In the genomic region with DNA sequence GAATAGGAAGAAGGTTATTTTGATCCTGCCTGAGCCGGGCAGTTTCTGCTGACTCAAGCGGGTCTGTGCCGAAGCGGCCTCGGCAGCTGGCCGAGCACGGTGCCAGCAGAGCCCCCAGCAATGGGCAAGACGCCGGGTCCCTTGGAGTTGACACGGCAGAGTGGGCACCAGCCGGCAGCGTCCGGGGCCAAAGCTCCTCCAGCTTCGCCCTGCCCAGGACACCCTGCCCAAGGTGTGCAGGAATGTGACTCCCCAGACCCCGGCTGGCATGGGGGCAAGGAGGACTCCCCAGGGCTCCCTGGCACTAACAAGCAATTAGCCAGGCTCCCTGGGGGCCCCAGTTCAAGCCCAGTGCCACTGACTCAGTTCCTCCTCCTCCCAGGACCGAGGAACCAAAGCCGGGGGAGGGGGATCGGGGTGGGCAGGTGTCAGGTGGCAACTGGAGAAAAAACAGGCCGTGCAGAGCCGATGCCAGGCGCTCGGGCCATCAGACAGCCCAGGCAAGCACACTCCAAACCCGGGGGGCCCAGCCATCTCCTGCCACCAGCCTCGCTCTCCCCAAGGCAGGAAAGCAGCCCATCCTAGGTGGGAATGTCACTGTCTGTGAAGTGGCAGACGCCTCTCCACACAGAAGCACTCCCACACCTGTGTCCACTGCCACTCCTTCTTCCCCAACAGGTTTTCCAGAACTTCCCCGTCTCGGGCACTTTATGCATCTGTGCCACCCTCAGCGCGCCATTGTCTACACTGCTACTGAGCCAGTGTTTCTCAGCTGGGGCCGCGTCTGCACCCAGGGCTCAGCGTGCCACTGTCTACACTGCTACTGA, we compare ENCODE assay signal across 15 cellular contexts. TPM values are rescaled to one million over a fixed set of nuclear protein-coding genes. Genes with fewer than 3 reads are reported as not detected.
A peak's percentile ranks its signal among the peaks of the same experiment; 100 is the strongest.
DNase-seq lines count a peak whose midpoint lies in the region; ATAC-seq and TF ChIP-seq lines count a peak whose summit lies in the region.
"Had no signal": no experiment of that assay in that cellular context is flagged by ENCODE, and none has a peak within 500 bp of the region (broad histone marks: within the 10 kb centered on the region; RNA-seq: fewer than 3 reads in every experiment).

No MANE protein-coding gene starts in this region.

- H3K36me3 ChIP-seq in GM23338 (ENCODE audit: insufficient read depth), result no peaks in the 10 kb centered on the region
- peaks cover 0 to 12% of the 10 kb centered on the region in 2 donors for H3K36me3 ChIP-seq in prostate gland

- peaks cover 16% of the 10 kb centered on the region for H3K36me3 Mint-ChIP-seq in GM23338 (ENCODE audit: low read depth)
- peaks cover 21% of the 10 kb centered on the region for H3K36me3 Mint-ChIP-seq in stimulated activated memory B cell treated with anti-CD40 and anti-IgM and Interleukin-4, amounts not matched to agents 10 μg/mL and 1 μg/mL and 100 μg/mL, for 72 hours
- H3K36me3 Mint-ChIP-seq: activated naive CD8-positive, alpha-beta T cell had no signal

- no peaks in the 10 kb centered on the region for H3K9me2 ChIP-seq in GM23338 (ENCODE audit: insufficient read depth)

- no peak overlapping the region for H3K4me3 ChIP-seq in GM23338
- peak overlapping the region in 1 of 2 donors; percentile 10 for H3K4me3 ChIP-seq in prostate gland

- H3K27ac Mint-ChIP-seq in GM23338, result peak overlapping the region; percentile 21; the same call in 1 of the 2 replicates
- no peak overlapping the region for H3K27ac Mint-ChIP-seq in stimulated activated memory B cell treated with anti-CD40 and anti-IgM and Interleukin-4, amounts not matched to agents 10 μg/mL and 1 μg/mL and 100 μg/mL, for 72 hours
- H3K27ac Mint-ChIP-seq: activated naive CD8-positive, alpha-beta T cell had no signal

- no peak overlapping the region for H3K27ac ChIP-seq in GM23338 (ENCODE audit: low read depth)
- H3K27ac ChIP-seq in prostate gland, result peak overlapping the region; percentile 56 to 73

- no peaks in the 10 kb centered on the region for H3F3A ChIP-seq in GM23338 (replicated peaks; ENCODE audit: low read depth)

- H3K4me2 ChIP-seq in GM23338, result no peak overlapping the region

- no peaks in the 10 kb centered on the region for H3K27me3 ChIP-seq in GM23338 (ENCODE audit: insufficient read depth)
- H3K27me3 ChIP-seq in prostate gland (replicated peaks; ENCODE audit: insufficient read depth), result no peaks in the 10 kb centered on the region

- H3K4me3 Mint-ChIP-seq in GM23338, result no peak overlapping the region
- H3K4me3 Mint-ChIP-seq in stimulated activated memory B cell treated with anti-CD40 and anti-IgM and Interleukin-4, amounts not matched to agents 10 μg/mL and 1 μg/mL and 100 μg/mL, for 72 hours, result no peak overlapping the region
- H3K4me3 Mint-ChIP-seq: activated naive CD8-positive, alpha-beta T cell had no signal

- no peak for TF ChIP-seq POLR2A in prostate gland (IDR thresholded peaks at IDR 0.05)

- H3K79me2 ChIP-seq in GM23338 (replicated peaks; ENCODE audit: insufficient read depth), result peaks cover 48% of the 10 kb centered on the region

- 80% methylated on average over 31 of the region's 32 CpGs for WGBS in prostate gland

- no peak overlapping the region for H2AFZ ChIP-seq in GM23338

- ATAC-seq in GM23338 (no peak), HG03469 (IDR thresholded peaks at IDR 0.05; ENCODE audit: unreplicated experiment) (no peak), GM21447 (IDR thresholded peaks at IDR 0.05; ENCODE audit: unreplicated experiment) (no peak)
- ATAC-seq in stimulated activated memory B cell treated with anti-CD40 and anti-IgM and Interleukin-4, amounts not matched to agents 10 μg/mL and 1 μg/mL and 100 μg/mL, for 72 hours, result no peak

- H3K9me3 Mint-ChIP-seq in GM23338, result no peaks in the 10 kb centered on the region; the same call in 2 of the 3 replicates
- H3K9me3 Mint-ChIP-seq in stimulated activated memory B cell treated with anti-CD40 and anti-IgM and Interleukin-4, amounts not matched to agents 10 μg/mL and 1 μg/mL and 100 μg/mL, for 72 hours, result no peaks in the 10 kb centered on the region

- H3K4me1 ChIP-seq in GM23338 (ENCODE audit: insufficient read depth) (no peaks in the 10 kb centered on the region; the same call in 1 of the 2 replicates), prostate gland (replicated peaks) (peaks cover 41% of the 10 kb centered on the region)
- H3K4me1 ChIP-seq: Caco-2 had no signal

- DNase-seq in Ammon's horn (ENCODE audit: low spot score) (peak; percentile 42), GM23338 (ENCODE audit: low spot score) (no peak), epidermal melanocyte (ENCODE audit: insufficient read length, low spot score) (peak; percentile 8), prostate gland (ENCODE audit: low spot score) (no peak), NCI-H1092 (lab: John Stamatoyannopoulos, UW) (no peak)
- DNase-seq: effector CD8-positive, alpha-beta T cell; NCI-H2227 treated with DMSO at 0.1 percent for 48 hours; SHP77 treated with DMSO at 0.1 percent for 48 hours had no signal

- no peaks in the 10 kb centered on the region for H3K9me3 ChIP-seq in prostate gland
- H3K9me3 ChIP-seq: Caco-2 had no signal

- TF ChIP-seq CTCF in GM23338 (conservative IDR thresholded peaks at IDR 0.05; ENCODE audit: low read depth in 2 of 2) (no peak), prostate gland (IDR thresholded peaks at IDR 0.05) (no peak)

- H4K20me1 ChIP-seq in GM23338 (replicated peaks; ENCODE audit: insufficient read depth), result peaks cover 16% of the 10 kb centered on the region; the same call in 1 of the 2 replicates

- peaks cover 14% of the 10 kb centered on the region for H3K27me3 Mint-ChIP-seq in GM23338 (ENCODE audit: insufficient read depth, low read depth, poor library complexity)
- H3K27me3 Mint-ChIP-seq in stimulated activated memory B cell treated with anti-CD40 and anti-IgM and Interleukin-4, amounts not matched to agents 10 μg/mL and 1 μg/mL and 100 μg/mL, for 72 hours, result no peaks in the 10 kb centered on the region
- H3K27me3 Mint-ChIP-seq: activated naive CD8-positive, alpha-beta T cell had no signal

- intact Hi-C loops in prostate gland (cut with DNase I), result no loop called here

- peaks cover 21% of the 10 kb centered on the region for H3K4me1 Mint-ChIP-seq in GM23338
- peaks cover 41% of the 10 kb centered on the region for H3K4me1 Mint-ChIP-seq in stimulated activated memory B cell treated with anti-CD40 and anti-IgM and Interleukin-4, amounts not matched to agents 10 μg/mL and 1 μg/mL and 100 μg/mL, for 72 hours

TF ChIP-seq in GM23338, 12 proteins besides CTCF, POLR2A, EP300 and RAD21 (continues in another document):
- no peak for TF ChIP-seq ETS1 (IDR thresholded peaks at IDR 0.05)
- TF ChIP-seq ZNF331 (CRISPR knock-in tag; IDR thresholded peaks at IDR 0.05; ENCODE audit: low read depth), result no peak
- TF ChIP-seq CREB1 (CRISPR knock-in tag; IDR thresholded peaks at IDR 0.05; ENCODE audit: low read depth), result no peak

RNA-seq across cellular contexts. Expression of gene ZBP1, which starts 41.2 kb away (rescaled TPM):
- not detected in 2 replicates for total RNA-seq in GM23338 (2014; rRNA removed; shearing (Covaris generic))
- polyA plus RNA-seq in GM23338 (2016; fragmentation: Nextera tagmentation; extraction: Ambion mirVana), result not detected in 2 replicates
- total RNA-seq in prostate gland, result 1 to 10 TPM in 1 of 2 donors, under 1 TPM in 1; 0.14 to 8.9 TPM
- total RNA-seq: Caco-2, lung microvascular endothelial cell, pulmonary artery endothelial cell had no signal

RNA-seq across cellular contexts. Expression of gene PMEPA1, which starts 48.4 kb away (rescaled TPM):
- total RNA-seq in GM23338 (2014; rRNA removed; shearing (Covaris generic)), result 7.3 and 8.9 TPM in 2 replicates
- 13.5 and 15.4 TPM in 2 replicates for polyA plus RNA-seq in GM23338 (2016; fragmentation: Nextera tagmentation; extraction: Ambion mirVana)
- 100 to 1,000 TPM in 1 of 2 donors, 10 to 100 TPM in 1; 96.5 to 245 TPM for total RNA-seq in prostate gland

Comparison
In these comparisons a context has a peak if more than half of its experiments do, and no peak if none do; other contexts are left out.
1. DNase-seq: peak in Ammon's horn (single experiment) and epidermal melanocyte (single experiment); none in GM23338 (single experiment), prostate gland (single experiment) and NCI-H1092 (single experiment).